Comparison of ENCODE assay signal across 7 cellular contexts in the genomic region with DNA sequence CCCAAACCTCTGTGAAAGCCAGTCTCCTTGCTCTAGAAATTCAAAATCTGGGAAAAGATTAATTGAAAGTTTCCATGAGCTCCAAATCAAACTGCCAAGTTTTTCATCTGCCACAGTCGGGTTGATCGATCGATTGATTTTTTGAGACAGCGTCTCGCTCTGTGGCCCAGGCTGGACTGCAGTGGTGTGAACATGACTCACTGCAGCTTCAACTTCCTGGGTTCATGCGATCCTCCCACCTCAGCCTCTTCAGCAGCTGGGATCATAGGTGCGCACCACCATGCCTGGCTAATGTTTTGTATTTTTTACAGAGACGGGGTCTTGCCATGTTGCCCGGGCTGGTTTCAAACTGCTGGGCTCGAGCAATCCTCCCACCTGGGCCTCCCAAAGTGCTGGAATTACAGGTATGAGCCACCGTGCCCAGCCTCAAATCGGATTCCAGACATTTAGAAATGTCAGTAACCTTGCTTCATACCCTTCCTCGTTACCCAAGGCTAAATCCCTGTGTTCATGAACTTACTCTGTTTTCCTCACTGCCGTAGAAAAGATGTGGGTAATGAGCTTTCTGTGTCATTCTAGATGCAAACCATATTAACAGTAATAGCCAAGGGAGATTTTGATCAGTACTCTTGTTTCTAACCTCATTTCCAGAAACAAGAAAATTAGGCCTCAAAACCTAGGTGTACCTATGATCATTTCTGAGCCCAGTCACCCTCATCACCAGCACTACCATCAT.
"Had no signal": no experiment of that assay in that cellular context is flagged by ENCODE, and none has a peak within 500 bp of the region (broad histone marks: within the 10 kb centered on the region; RNA-seq: fewer than 3 reads in every experiment).

No MANE protein-coding gene starts in this region.

- H3K4me2 ChIP-seq: GM23338 had no signal

- H3K27ac ChIP-seq: HL-60 had no signal

- ATAC-seq: GM23338, K562 had no signal

- DNase-seq: H9, HCEC 1CT, IMR-90, KG1 had no signal

- H2AFZ ChIP-seq: GM23338 had no signal

- H3K4me3 ChIP-seq: GM23338, K562 had no signal
